In the genomic region with DNA sequence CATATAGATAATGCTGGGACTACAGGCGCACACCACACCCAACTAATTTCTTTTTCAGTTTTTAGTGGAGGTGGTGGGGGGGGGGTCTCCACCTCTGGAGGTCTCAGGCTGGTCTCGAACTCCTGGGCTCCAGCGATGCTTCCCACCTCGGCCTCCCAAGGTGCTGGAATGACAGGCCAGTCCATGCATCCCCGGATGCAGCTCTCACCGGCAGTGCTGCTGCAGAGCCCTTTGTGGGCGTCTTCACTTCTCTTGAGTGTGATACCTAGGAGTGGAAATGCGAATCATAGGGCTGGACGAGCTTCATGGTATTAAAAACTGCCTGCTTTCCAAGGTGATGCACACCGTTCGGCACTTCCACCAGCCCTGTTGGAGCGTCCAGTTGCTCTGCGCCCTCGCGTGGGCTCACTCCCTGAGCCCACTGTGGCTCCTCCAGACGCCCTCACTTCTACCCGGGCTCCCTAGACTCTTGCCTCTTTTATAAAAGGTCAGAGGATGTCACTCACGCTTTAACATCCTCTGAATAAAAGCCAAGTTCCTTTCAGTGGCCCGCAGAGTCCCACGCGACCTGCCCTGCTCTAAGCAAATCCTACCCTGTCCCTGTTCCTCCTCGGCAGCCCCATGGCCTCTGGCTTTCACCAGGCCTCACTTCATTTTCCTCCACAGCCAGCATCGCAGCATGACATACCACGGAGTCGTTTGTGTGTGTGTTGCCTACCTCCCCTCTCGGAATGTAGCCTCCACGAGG, we compare ENCODE assay signal across 9 cellular contexts. TPM values are rescaled to one million over a fixed set of nuclear protein-coding genes. Genes with fewer than 3 reads are reported as not detected.
A peak's percentile ranks its signal among the peaks of the same experiment; 100 is the strongest.
DNase-seq lines count a peak whose midpoint lies in the region; TF ChIP-seq lines count a peak whose summit lies in the region.
"Had no signal": no experiment of that assay in that cellular context is flagged by ENCODE, and none has a peak within 500 bp of the region (broad histone marks: within the 10 kb centered on the region; RNA-seq: fewer than 3 reads in every experiment).

No MANE protein-coding gene starts in this region.

- peaks cover 44% of the 10 kb centered on the region for H3K36me3 Mint-ChIP-seq in dendritic cell treated with granulocyte-macrophage colony-stimulating factor and Interleukin-4, amounts not matched to agents 40 ng/mL and 50 ng/mL, for 4 days (ENCODE audit: low read depth)

- DNase-seq in GM12865 (ENCODE audit: low read depth) = no peak
- no peak for DNase-seq in MM.1S
- no peak for DNase-seq in stimulated activated CD4-positive, alpha-beta T cell treated with anti-CD3 and anti-CD28 coated beads, Interleukin-12 subunit alpha, Interleukin-12 subunit beta, amount 100 ng/mL, for 4 hours
- no peak for DNase-seq in GM19240 (ENCODE audit: insufficient read length, low spot score)
- DNase-seq in H4 (ENCODE audit: low spot score) = no peak
- DNase-seq: SHP77, tibial artery had no signal

- H3K27me3 ChIP-seq in MM.1S (replicated peaks; ENCODE audit: insufficient read depth, low read length) = no peaks in the 10 kb centered on the region
- no peaks in the 10 kb centered on the region for H3K27me3 ChIP-seq in neuron (ENCODE audit: insufficient read depth, low read length)

- H4K20me1 ChIP-seq in MM.1S (ENCODE audit: insufficient read depth, low read length) = peaks cover 6% of the 10 kb centered on the region; the same call in 1 of the 2 replicates

- intact Hi-C loops in dendritic cell treated with granulocyte-macrophage colony-stimulating factor and Interleukin-4, amounts not matched to agents 40 ng/mL and 50 ng/mL, for 4 days (cut with micrococcal nuclease) = no loop called here

- H3K27me3 Mint-ChIP-seq in dendritic cell treated with granulocyte-macrophage colony-stimulating factor and Interleukin-4, amounts not matched to agents 40 ng/mL and 50 ng/mL, for 4 days = no peaks in the 10 kb centered on the region

- H2AFZ ChIP-seq in MM.1S (ENCODE audit: low read length) (peak overlapping the region; percentile 72; the same call in 1 of the 2 replicates), neuron (ENCODE audit: low read depth, low read length) (peak overlapping the region; percentile 52)

- no peaks in the 10 kb centered on the region for H3K9me2 ChIP-seq in MM.1S (replicated peaks; ENCODE audit: insufficient read depth, low read length)

- peaks cover 80% of the 10 kb centered on the region for H3K4me1 Mint-ChIP-seq in dendritic cell treated with granulocyte-macrophage colony-stimulating factor and Interleukin-4, amounts not matched to agents 40 ng/mL and 50 ng/mL, for 4 days (ENCODE audit: low read depth)

- peak overlapping the region; percentile 100 for H3K27ac Mint-ChIP-seq in dendritic cell treated with granulocyte-macrophage colony-stimulating factor and Interleukin-4, amounts not matched to agents 40 ng/mL and 50 ng/mL, for 4 days

- H3K36me3 ChIP-seq in MM.1S (replicated peaks; ENCODE audit: insufficient read depth, low read length) = no peaks in the 10 kb centered on the region
- no peaks in the 10 kb centered on the region for H3K36me3 ChIP-seq in neuron (ENCODE audit: insufficient read depth, low read length)
- H3K36me3 ChIP-seq: tibial artery had no signal

- H3K4me3 ChIP-seq in GM12865 (ENCODE audit: low read depth, low read length) (peak overlapping the region; percentile 21; the same call in 1 of the 2 replicates), MM.1S (ENCODE audit: low read length) (peak overlapping the region; percentile 65), neuron (ENCODE audit: low read length) (peak overlapping the region; percentile 61)

- no peaks in the 10 kb centered on the region for H3K9me3 Mint-ChIP-seq in dendritic cell treated with granulocyte-macrophage colony-stimulating factor and Interleukin-4, amounts not matched to agents 40 ng/mL and 50 ng/mL, for 4 days

- peak overlapping the region; percentile 63; the same call in 1 of the 2 replicates for H3K9ac ChIP-seq in MM.1S (ENCODE audit: low read length)

- H3F3A ChIP-seq in MM.1S (ENCODE audit: insufficient read depth, low read length) = peaks cover 8% of the 10 kb centered on the region

- H3K4me1 ChIP-seq in MM.1S (ENCODE audit: low read length) = peaks cover 11% of the 10 kb centered on the region; the same call in 1 of the 2 replicates
- peaks cover 24% of the 10 kb centered on the region for H3K4me1 ChIP-seq in neuron (ENCODE audit: insufficient read depth, low read length)

- no peaks in the 10 kb centered on the region for H3K9me3 ChIP-seq in MM.1S (replicated peaks; ENCODE audit: insufficient read depth, low read length)
- no peaks in the 10 kb centered on the region for H3K9me3 ChIP-seq in neuron (ENCODE audit: low read length)
- H3K9me3 ChIP-seq: tibial artery had no signal

- TF ChIP-seq CTCF in GM12865 (IDR thresholded peaks at IDR 0.05; ENCODE audit: insufficient read depth, low read depth, low read length, missing control alignments) (no peak), MM.1S (IDR thresholded peaks at IDR 0.05; ENCODE audit: low read length) (no peak)

- H3K27ac ChIP-seq in MM.1S (ENCODE audit: low read length) = no peak overlapping the region; the same call in 1 of the 2 replicates
- H3K27ac ChIP-seq: tibial artery had no signal

- H3K79me2 ChIP-seq in MM.1S (ENCODE audit: low read length) = peaks cover 64% of the 10 kb centered on the region

- H3K4me2 ChIP-seq in MM.1S (ENCODE audit: low read depth, low read length) = peak overlapping the region; percentile 94; the same call in 1 of the 2 replicates

- H3K4me3 Mint-ChIP-seq in dendritic cell treated with granulocyte-macrophage colony-stimulating factor and Interleukin-4, amounts not matched to agents 40 ng/mL and 50 ng/mL, for 4 days = peak overlapping the region; percentile 44

RNA-seq across cellular contexts. Expression of gene BID, which starts 0.8 kb away (rescaled TPM):
- total RNA-seq in H4 (2014; rRNA removed; shearing (Covaris generic)) = 56.2 and 58.6 TPM in 2 replicates
